8 cellular contexts compared by ENCODE assay signal in genomic region chr16:80931985-80932720, GRCh38.
DNase-seq lines count a peak whose midpoint lies in the region; ATAC-seq and TF ChIP-seq lines count a peak whose summit lies in the region.

No MANE protein-coding gene starts in this region.

- H4K20me1 ChIP-seq in SK-N-SH (ENCODE audit: insufficient read depth), result no peaks in the 10 kb centered on the region

- H3K36me3 ChIP-seq in SK-N-SH (replicated peaks in 1 of 2; ENCODE audit: control insufficient read depth in 1 of 2, insufficient read depth in 2 of 2, low read length in 1 of 2), result no peaks in the 10 kb centered on the region
- no peaks in the 10 kb centered on the region for H3K36me3 ChIP-seq in right lobe of liver

- no peaks in the 10 kb centered on the region for H3K79me2 ChIP-seq in SK-N-SH (ENCODE audit: insufficient read depth)

- CTCF ChIA-PET in SK-N-SH (lab: Yijun Ruan, JAX), result interaction anchor here (0.6 to 1.0 kb wide), 2 partner anchors 45 to 238 kb away, joined by 3 read pairs; no protein-coding TSS in a partner anchor

- no peaks in the 10 kb centered on the region for H3K36me3 Mint-ChIP-seq in effector memory CD8-positive, alpha-beta T cell (ENCODE audit: insufficient read depth)
- H3K36me3 Mint-ChIP-seq in stimulated activated memory B cell treated with anti-CD40 and anti-IgM and Interleukin-4, amounts not matched to agents 10 μg/mL and 1 μg/mL and 100 μg/mL, for 72 hours, result no peaks in the 10 kb centered on the region

- H3K27ac ChIP-seq in SK-N-SH (ENCODE audit: low read depth in 2 of 2, low read length in 1 of 2) (peak overlapping the region; percentile 41 to 88; a peak in 3 of 4 replicates), right lobe of liver (peak overlapping the region; percentile 65 to 80 (median 70))

- H3K9me3 Mint-ChIP-seq in effector memory CD8-positive, alpha-beta T cell, result no peaks in the 10 kb centered on the region
- peaks cover 9% of the 10 kb centered on the region for H3K9me3 Mint-ChIP-seq in stimulated activated memory B cell treated with anti-CD40 and anti-IgM and Interleukin-4, amounts not matched to agents 10 μg/mL and 1 μg/mL and 100 μg/mL, for 72 hours

- peak; percentile 26 for TF ChIP-seq POLR2A in right lobe of liver (IDR thresholded peaks at IDR 0.05)

- no peaks in the 10 kb centered on the region for H3K9me2 ChIP-seq in SK-N-SH

- peaks cover 5 to 6% of the 10 kb centered on the region in 2 donors for H3K4me1 Mint-ChIP-seq in effector memory CD8-positive, alpha-beta T cell (ENCODE audit: low read depth in 2 of 2)
- H3K4me1 Mint-ChIP-seq in stimulated activated memory B cell treated with anti-CD40 and anti-IgM and Interleukin-4, amounts not matched to agents 10 μg/mL and 1 μg/mL and 100 μg/mL, for 72 hours, result peaks cover 6% of the 10 kb centered on the region

- H3K4me3 Mint-ChIP-seq in effector memory CD8-positive, alpha-beta T cell, result peak overlapping the region; percentile 70 to 77
- peak overlapping the region; percentile 72 for H3K4me3 Mint-ChIP-seq in stimulated activated memory B cell treated with anti-CD40 and anti-IgM and Interleukin-4, amounts not matched to agents 10 μg/mL and 1 μg/mL and 100 μg/mL, for 72 hours

- H3K4me1 ChIP-seq in SK-N-SH (ENCODE audit: control insufficient read depth in 1 of 2, insufficient read depth in 2 of 2, low read depth in 1 of 2, low read length in 1 of 2) (peaks cover 0 to 8% of the 10 kb centered on the region in 2 experiments; a peak in 2 of 4 replicates), right lobe of liver (peaks cover 0 to 6% (median 0%) of the 10 kb centered on the region in 4 donors)

- DNase-seq in activated CD8-positive, alpha-beta memory T cell treated with anti-CD3 and anti-CD28 coated beads for 24 hours, result peak; percentile 62
- no peak for DNase-seq in activated CD8-positive, alpha-beta memory T cell treated with anti-CD3 and anti-CD28 coated beads, Interleukin-2, amount 50 U/mL, for 4 hours
- DNase-seq in SK-N-SH, result peak; percentile 84
- DNase-seq in effector memory CD8-positive, alpha-beta T cell, result peak in 1 of 3 experiments; percentile 3
- DNase-seq in right lobe of liver, result peak; percentile 63 to 81 (median 79)
- no peak for DNase-seq in activated CD4-positive, CD25-positive, alpha-beta regulatory T cell treated with anti-CD3 and anti-CD28 coated beads, Interleukin-2, amount 50 U/mL, for 72 hours

- H3K27me3 Mint-ChIP-seq in effector memory CD8-positive, alpha-beta T cell, result peaks cover 72 to 86% of the 10 kb centered on the region in 2 donors
- H3K27me3 Mint-ChIP-seq in stimulated activated memory B cell treated with anti-CD40 and anti-IgM and Interleukin-4, amounts not matched to agents 10 μg/mL and 1 μg/mL and 100 μg/mL, for 72 hours, result peaks cover 71% of the 10 kb centered on the region

- intact Hi-C loops in right lobe of liver (cut with DNase I), result no loop called here

- peak overlapping the region; percentile 42 to 60 for H3K4me3 ChIP-seq in SK-N-SH (ENCODE audit: low read depth in 2 of 2, low read length in 1 of 2)
- peak overlapping the region; percentile 44 to 59 (median 55) for H3K4me3 ChIP-seq in right lobe of liver

- peaks cover 20% of the 10 kb centered on the region for H3F3A ChIP-seq in SK-N-SH (replicated peaks; ENCODE audit: insufficient read depth)

- peak overlapping the region; percentile 69 for H3K9ac ChIP-seq in SK-N-SH

- H3K27me3 ChIP-seq in SK-N-SH (ENCODE audit: insufficient read depth) (no peaks in the 10 kb centered on the region), right lobe of liver (no peaks in the 10 kb centered on the region)

- WGBS in SK-N-SH (ENCODE audit: low lambda C conversion rate), result 18% methylated on average over 14 of the region's 63 CpGs
- 2% methylated on average over 13 of the region's 63 CpGs for WGBS in right lobe of liver (ENCODE audit: insufficient coverage, low coverage, low lambda C conversion rate, missing lambda C conversion rate)

- H3K9me3 ChIP-seq in SK-N-SH (no peaks in the 10 kb centered on the region), right lobe of liver (no peaks in the 10 kb centered on the region)

- no peak for TF ChIP-seq RAD21 in SK-N-SH (IDR thresholded peaks at IDR 0.05; ENCODE audit: low read length)

- H2AFZ ChIP-seq in SK-N-SH (ENCODE audit: low read depth), result peak overlapping the region; percentile 92

- POLR2A ChIA-PET in SK-N-SH (lab: Yijun Ruan, JAX), result no interaction called here

- H3K4me2 ChIP-seq in SK-N-SH, result peak overlapping the region; percentile 85

- TF ChIP-seq EP300 in SK-N-SH (IDR thresholded peaks at IDR 0.05; ENCODE audit: borderline replicate concordance in 1 of 2, low read depth in 1 of 2, low read length in 1 of 2), result no peak

- no peak overlapping the region for H3K27ac Mint-ChIP-seq in effector memory CD8-positive, alpha-beta T cell
- H3K27ac Mint-ChIP-seq in stimulated activated memory B cell treated with anti-CD40 and anti-IgM and Interleukin-4, amounts not matched to agents 10 μg/mL and 1 μg/mL and 100 μg/mL, for 72 hours, result no peak overlapping the region

- peak; percentile 49 for ATAC-seq in effector memory CD8-positive, alpha-beta T cell (replicated peaks)
- ATAC-seq in right lobe of liver (peak; percentile 90 to 93 (median 92)), HG03095 (IDR thresholded peaks at IDR 0.05; ENCODE audit: unreplicated experiment) (no peak)
- ATAC-seq in stimulated activated memory B cell treated with anti-CD40 and anti-IgM and Interleukin-4, amounts not matched to agents 10 μg/mL and 1 μg/mL and 100 μg/mL, for 72 hours, result peak; percentile 51

- TF ChIP-seq CTCF in SK-N-SH (IDR thresholded peaks at IDR 0.05) (no peak; the same call in 1 of the 2 replicates), right lobe of liver (IDR thresholded peaks at IDR 0.05) (no peak)

TF ChIP-seq in SK-N-SH, 30 proteins besides CTCF, POLR2A, EP300 and RAD21:
- TF ChIP-seq JUND (IDR thresholded peaks at IDR 0.05) (no peak), NRF1 (IDR thresholded peaks at IDR 0.05; ENCODE audit: low read depth, low read length) (peak; percentile 30), MXI1 (IDR thresholded peaks at IDR 0.05; ENCODE audit: low read depth, low read length) (peak; percentile 10; the same call in 1 of the 2 replicates), GABPA (IDR thresholded peaks at IDR 0.05; ENCODE audit: low read depth) (no peak)

Comparison
In these comparisons a context has a peak if more than half of its experiments do, and no peak if none do; other contexts are left out.
1. DNase-seq: peak in activated CD8-positive, alpha-beta memory T cell treated with anti-CD3 and anti-CD28 coated beads for 24 hours (single experiment), SK-N-SH (single experiment) and right lobe of liver (3 of 3); none in activated CD8-positive, alpha-beta memory T cell treated with anti-CD3 and anti-CD28 coated beads, Interleukin-2, amount 50 U/mL, for 4 hours (single experiment) and activated CD4-positive, CD25-positive, alpha-beta regulatory T cell treated with anti-CD3 and anti-CD28 coated beads, Interleukin-2, amount 50 U/mL, for 72 hours (single experiment).